ENCODE assay signal across 29 cellular contexts in genomic region chr20:23966927-23967615, GRCh38. TPM values are rescaled to one million over a fixed set of nuclear protein-coding genes. Genes with fewer than 3 reads are reported as not detected.
"Had no signal": no experiment of that assay in that cellular context is flagged by ENCODE, and none has a peak within 500 bp of the region (broad histone marks: within the 10 kb centered on the region; RNA-seq: fewer than 3 reads in every experiment).

No MANE protein-coding gene starts in this region.

- H3K4me3 ChIP-seq: adrenal gland, MG63 had no signal

- H3K36me3 ChIP-seq: adrenal gland, MG63, WERI-Rb-1 had no signal

- H3K27me3 ChIP-seq: adrenal gland, MG63 had no signal

- DNase-seq: activated CD4-positive, alpha-beta memory T cell treated with anti-CD3 and anti-CD28 coated beads, Interleukin-2, amount 10 ng/mL, durations not matched to agents 7 days and 5 days; activated CD4-positive, alpha-beta T cell treated with anti-CD3 and anti-CD28 coated beads for 1 hour; activated CD4-positive, alpha-beta T cell treated with anti-CD3 and anti-CD28 coated beads for 48 hours; activated CD4-positive, CD25-positive, alpha-beta regulatory T cell; activated gamma-delta T cell; activated naive CD4-positive, alpha-beta T cell treated with Interleukin-2 at 50 U/mL for 16 hours; activated T-cell treated with anti-CD3 and anti-CD28 coated beads, Interleukin-2, amount 50 U/mL, for 24 hours; adrenal gland; Kasumi-1; KG1; MG63; NCI-H1048; NCI-H1105 treated with DMSO at 0.1 percent for 48 hours; NCI-H1436; NCI-H1694; NCI-H1930; NCI-H2081 treated with DMSO at 0.1 percent for 48 hours; NCI-H345; NCI-H524 treated with DMSO at 0.1 percent for 48 hours; SW 1271; T-helper 1 cell; T-helper 2 cell; T-helper 9 cell; WERI-Rb-1 had no signal

- H3K4me1 ChIP-seq: adrenal gland had no signal

- H3K9me3 ChIP-seq: adrenal gland, MG63 had no signal

- ATAC-seq: Panc1 had no signal

- H3K27ac ChIP-seq: adrenal gland, WERI-Rb-1 had no signal

- FAIRE-seq: bronchial epithelial cell had no signal

RNA-seq across cellular contexts. Expression of gene GGTLC1, which starts 21.5 kb away (rescaled TPM):
- total RNA-seq: activated CD4-positive, alpha-beta memory T cell treated with anti-CD3 and anti-CD28 coated beads, Interleukin-2, amount 10 ng/mL, durations not matched to agents 7 days and 5 days; activated T-helper 2 cell treated with anti-CD3 and anti-CD28 coated beads, Interferon-gamma antibody, Interleukin-2, Interleukin-4, amounts not matched to agents 10 μg/mL and 5 μg/mL and 100 μg/mL, durations not matched to agents 14 hours and 24 hours and 36 hours; bronchial epithelial cell; NCI-H460; RPMI7951 had no signal
- polyA plus RNA-seq: adrenal gland had no signal
